ENCODE assay signal across 21 cellular contexts in the genomic region with DNA sequence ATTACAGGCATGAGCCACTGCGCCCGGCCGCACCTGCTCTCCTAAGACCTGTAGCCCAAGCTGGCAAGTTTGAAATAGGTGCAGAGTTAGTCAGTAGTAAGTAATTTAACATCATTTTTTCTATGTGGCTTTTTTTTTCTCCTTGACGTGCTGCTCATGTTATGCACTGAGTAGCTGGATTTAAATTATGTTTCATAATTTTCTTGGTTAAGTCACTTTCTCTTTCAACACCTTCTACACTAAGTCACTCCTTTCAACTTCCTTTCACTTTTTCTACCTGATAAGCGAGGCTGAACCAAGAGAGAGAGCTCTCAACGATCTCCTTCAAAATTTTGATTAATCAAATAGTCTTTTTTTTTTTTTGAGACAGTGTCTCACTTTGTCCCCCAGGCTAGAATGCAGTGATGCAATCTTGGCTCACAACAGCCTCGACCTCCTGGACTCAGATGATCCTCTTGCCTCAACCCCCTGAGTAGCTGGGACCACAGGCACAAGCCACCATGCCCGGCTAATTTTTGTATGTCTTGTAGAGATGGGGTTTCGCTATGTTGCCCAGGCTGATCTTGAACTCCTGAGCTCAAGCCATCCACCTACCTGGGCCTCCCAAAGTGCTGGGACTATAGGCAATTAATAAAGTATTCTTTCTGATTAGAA. TPM values are rescaled to one million over a fixed set of nuclear protein-coding genes. Genes with fewer than 3 reads are reported as not detected.
DNase-seq lines count a peak whose midpoint lies in the region; ATAC-seq and TF ChIP-seq lines count a peak whose summit lies in the region.
"Had no signal": no experiment of that assay in that cellular context is flagged by ENCODE, and none has a peak within 500 bp of the region (broad histone marks: within the 10 kb centered on the region; RNA-seq: fewer than 3 reads in every experiment).

No MANE protein-coding gene starts in this region.

- intact Hi-C loops in CD8-positive, alpha-beta T cell (cut with DNase I, micrococcal nuclease), result loop anchor here in 1 of 2 experiments (5.0 kb wide), 1 partner anchor 36 kb away; no protein-coding TSS in a partner anchor
- intact Hi-C loops in activated CD8-positive, alpha-beta T cell treated with anti-CD3 and anti-CD28 coated beads for 36 hours (cut with micrococcal nuclease), result no loop called here
- intact Hi-C loops in naive thymus-derived CD4-positive, alpha-beta T cell (cut with micrococcal nuclease), result loop anchor here in 1 of 2 donors (5.0 kb wide), 1 partner anchor 36 kb away; no protein-coding TSS in a partner anchor
- intact Hi-C loops in upper lobe of right lung (cut with DNase I), result no loop called here

- no peak overlapping the region for H3K4me3 Mint-ChIP-seq in activated CD8-positive, alpha-beta memory T cell treated with anti-CD3 and anti-CD28 coated beads, Interleukin-2, amount 10 ng/mL, durations not matched to agents 7 days and 5 days
- H3K4me3 Mint-ChIP-seq in CD8-positive, alpha-beta T cell, result peak overlapping the region; percentile 11
- H3K4me3 Mint-ChIP-seq in activated CD8-positive, alpha-beta T cell treated with anti-CD3 and anti-CD28 coated beads for 36 hours, result no peak overlapping the region
- peak overlapping the region in 8 of 10 donors; percentile 2 to 53 (median 15) for H3K4me3 Mint-ChIP-seq in naive thymus-derived CD4-positive, alpha-beta T cell

- CTCF ChIA-PET in activated CD8-positive, alpha-beta memory T cell treated with anti-CD3 and anti-CD28 coated beads, Interleukin-2, amount 10 ng/mL, durations not matched to agents 7 days and 5 days (lab: Charles Lee), result interaction anchor here (0.8 to 1.9 kb wide), 4 partner anchors 36 to 92 kb away, joined by 3 to 4 read pairs (median 3); no protein-coding TSS in a partner anchor
- CTCF ChIA-PET in CD8-positive, alpha-beta T cell (lab: Charles Lee), result interaction anchor here (0.7 to 8.3 kb wide), 6 partner anchors 8 to 90 kb away, joined by 3 to 49 read pairs (median 6); a partner anchor contains a TSS
- CTCF ChIA-PET in activated CD8-positive, alpha-beta T cell treated with anti-CD3 and anti-CD28 coated beads for 36 hours (lab: Charles Lee), result interaction anchor here (0.9 to 1.6 kb wide), 4 partner anchors 9 to 92 kb away, joined by 3 to 6 read pairs (median 4); no protein-coding TSS in a partner anchor
- CTCF ChIA-PET in naive thymus-derived CD4-positive, alpha-beta T cell (lab: Charles Lee), result interaction anchor here (0.7 kb wide), 1 partner anchor 41 kb away, joined by 8 read pairs; no protein-coding TSS in a partner anchor

- no peak for ATAC-seq in activated CD8-positive, alpha-beta memory T cell treated with anti-CD3 and anti-CD28 coated beads, Interleukin-2, amount 10 ng/mL, durations not matched to agents 7 days and 5 days
- ATAC-seq in CD8-positive, alpha-beta T cell, result peak; percentile 38
- peak; percentile 56 for ATAC-seq in activated CD8-positive, alpha-beta T cell treated with anti-CD3 and anti-CD28 coated beads for 36 hours
- peak; percentile 52 for ATAC-seq in naive thymus-derived CD4-positive, alpha-beta T cell
- no peak for ATAC-seq in upper lobe of right lung

- H3K4me1 Mint-ChIP-seq in activated CD8-positive, alpha-beta memory T cell treated with anti-CD3 and anti-CD28 coated beads, Interleukin-2, amount 10 ng/mL, durations not matched to agents 7 days and 5 days, result peaks cover 42% of the 10 kb centered on the region
- H3K4me1 Mint-ChIP-seq in CD8-positive, alpha-beta T cell (ENCODE audit: low read depth), result peaks cover 58% of the 10 kb centered on the region
- peaks cover 44% of the 10 kb centered on the region for H3K4me1 Mint-ChIP-seq in activated CD8-positive, alpha-beta T cell treated with anti-CD3 and anti-CD28 coated beads for 36 hours (ENCODE audit: low read depth)
- peaks cover 32 to 75% (median 64%) of the 10 kb centered on the region in 7 donors for H3K4me1 Mint-ChIP-seq in naive thymus-derived CD4-positive, alpha-beta T cell

- peaks cover 36% of the 10 kb centered on the region for H3K4me1 ChIP-seq in CD8-positive, alpha-beta T cell (ENCODE audit: insufficient read depth, low read length)
- H3K4me1 ChIP-seq in naive thymus-derived CD4-positive, alpha-beta T cell (ENCODE audit: control insufficient read depth in 2 of 2, insufficient read depth in 2 of 2, low read length in 2 of 2), result peaks cover 6 to 47% of the 10 kb centered on the region in 2 donors
- H3K4me1 ChIP-seq in upper lobe of right lung, result no peaks in the 10 kb centered on the region
- H3K4me1 ChIP-seq: ascending aorta, SJCRH30 had no signal

- H3K27ac ChIP-seq in CD8-positive, alpha-beta T cell (ENCODE audit: low read depth, low read length), result no peak overlapping the region
- peak overlapping the region; percentile 35 for H3K27ac ChIP-seq in naive thymus-derived CD4-positive, alpha-beta T cell (ENCODE audit: low read depth, low read length)
- no peak overlapping the region for H3K27ac ChIP-seq in upper lobe of right lung
- H3K27ac ChIP-seq: ascending aorta; BLaER1 treated with 17β-estradiol and CSF1 and Interleukin-3, amounts not matched to agents 10 nM and 100 nM; ovary; SJCRH30 had no signal

- no peaks in the 10 kb centered on the region for H3K9me3 ChIP-seq in CD8-positive, alpha-beta T cell (ENCODE audit: low read length)
- H3K9me3 ChIP-seq in naive thymus-derived CD4-positive, alpha-beta T cell (ENCODE audit: control insufficient read depth in 2 of 3, low read length in 3 of 3), result no peaks in the 10 kb centered on the region
- no peaks in the 10 kb centered on the region for H3K9me3 ChIP-seq in upper lobe of right lung
- H3K9me3 ChIP-seq: ascending aorta; BLaER1 treated with 17β-estradiol and CSF1 and Interleukin-3, amounts not matched to agents 10 nM and 100 nM; ovary; SJCRH30 had no signal

- no peaks in the 10 kb centered on the region for H3K9me3 Mint-ChIP-seq in activated CD8-positive, alpha-beta memory T cell treated with anti-CD3 and anti-CD28 coated beads, Interleukin-2, amount 10 ng/mL, durations not matched to agents 7 days and 5 days (ENCODE audit: low read depth)
- H3K9me3 Mint-ChIP-seq in CD8-positive, alpha-beta T cell, result no peaks in the 10 kb centered on the region
- no peaks in the 10 kb centered on the region for H3K9me3 Mint-ChIP-seq in activated CD8-positive, alpha-beta T cell treated with anti-CD3 and anti-CD28 coated beads for 36 hours
- H3K9me3 Mint-ChIP-seq in naive thymus-derived CD4-positive, alpha-beta T cell, result no peaks in the 10 kb centered on the region

- peaks cover 68% of the 10 kb centered on the region for H3K36me3 ChIP-seq in CD8-positive, alpha-beta T cell (ENCODE audit: insufficient read depth, low read length)
- H3K36me3 ChIP-seq in naive thymus-derived CD4-positive, alpha-beta T cell (ENCODE audit: control insufficient read depth in 2 of 3, insufficient read depth in 3 of 3, low read length in 3 of 3), result peaks cover 11 to 86% (median 62%) of the 10 kb centered on the region in 3 experiments
- H3K36me3 ChIP-seq in upper lobe of right lung, result peaks cover 84% of the 10 kb centered on the region
- H3K36me3 ChIP-seq: ovary, SJCRH30 had no signal

- peak overlapping the region; percentile 70 for H3K27ac Mint-ChIP-seq in activated CD8-positive, alpha-beta memory T cell treated with anti-CD3 and anti-CD28 coated beads, Interleukin-2, amount 10 ng/mL, durations not matched to agents 7 days and 5 days
- H3K27ac Mint-ChIP-seq in CD8-positive, alpha-beta T cell, result peak overlapping the region; percentile 85
- H3K27ac Mint-ChIP-seq in activated CD8-positive, alpha-beta T cell treated with anti-CD3 and anti-CD28 coated beads for 36 hours, result peak overlapping the region; percentile 83
- H3K27ac Mint-ChIP-seq in naive thymus-derived CD4-positive, alpha-beta T cell, result peak overlapping the region; percentile 58 to 86 (median 73)

- no peaks in the 10 kb centered on the region for H3K27me3 Mint-ChIP-seq in activated CD8-positive, alpha-beta memory T cell treated with anti-CD3 and anti-CD28 coated beads, Interleukin-2, amount 10 ng/mL, durations not matched to agents 7 days and 5 days
- no peaks in the 10 kb centered on the region for H3K27me3 Mint-ChIP-seq in CD8-positive, alpha-beta T cell (ENCODE audit: low read depth)
- H3K27me3 Mint-ChIP-seq in activated CD8-positive, alpha-beta T cell treated with anti-CD3 and anti-CD28 coated beads for 36 hours, result no peaks in the 10 kb centered on the region
- no peaks in the 10 kb centered on the region for H3K27me3 Mint-ChIP-seq in naive thymus-derived CD4-positive, alpha-beta T cell

- no peaks in the 10 kb centered on the region for H3K27me3 ChIP-seq in CD8-positive, alpha-beta T cell (ENCODE audit: insufficient read depth, low read length)
- no peaks in the 10 kb centered on the region for H3K27me3 ChIP-seq in naive thymus-derived CD4-positive, alpha-beta T cell (ENCODE audit: control insufficient read depth in 2 of 2, insufficient read depth in 2 of 2, low read length in 2 of 2)
- H3K27me3 ChIP-seq in upper lobe of right lung, result no peaks in the 10 kb centered on the region
- H3K27me3 ChIP-seq: ascending aorta; BLaER1 treated with 17β-estradiol and CSF1 and Interleukin-3, amounts not matched to agents 10 nM and 100 nM; ovary; SJCRH30 had no signal

- no peak for TF ChIP-seq CTCF in CD8-positive, alpha-beta T cell (IDR thresholded peaks at IDR 0.05)
- TF ChIP-seq CTCF in activated CD8-positive, alpha-beta T cell treated with anti-CD3 and anti-CD28 coated beads for 36 hours (IDR thresholded peaks at IDR 0.05), result no peak
- no peak for TF ChIP-seq CTCF in upper lobe of right lung (IDR thresholded peaks at IDR 0.05)

- no peak overlapping the region for H3K4me3 ChIP-seq in CD8-positive, alpha-beta T cell (ENCODE audit: low read depth, low read length)
- no peak overlapping the region for H3K4me3 ChIP-seq in naive thymus-derived CD4-positive, alpha-beta T cell (ENCODE audit: low read length)
- H3K4me3 ChIP-seq in upper lobe of right lung, result no peak overlapping the region
- H3K4me3 ChIP-seq: ascending aorta; BLaER1 treated with 17β-estradiol and CSF1 and Interleukin-3, amounts not matched to agents 10 nM and 100 nM; ovary; SJCRH30 had no signal

- POLR2A ChIA-PET in CD8-positive, alpha-beta T cell (lab: Charles Lee), result interaction anchor here (0.8 to 1.6 kb wide), 3 partner anchors 9 to 40 kb away, joined by 3 to 5 read pairs (median 5); no protein-coding TSS in a partner anchor
- POLR2A ChIA-PET in activated CD8-positive, alpha-beta T cell treated with anti-CD3 and anti-CD28 coated beads for 36 hours (lab: Charles Lee), result interaction anchor here (0.6 to 1.7 kb wide), 4 partner anchors 8 to 1393 kb away, joined by 4 to 5 read pairs (median 5); a partner anchor contains a TSS
- POLR2A ChIA-PET in naive thymus-derived CD4-positive, alpha-beta T cell (lab: Charles Lee), result interaction anchor here (0.7 to 1.7 kb wide), 2 partner anchors 13 to 126 kb away, joined by 8 to 10 read pairs; a partner anchor contains a TSS

- no peak for DNase-seq in activated CD8-positive, alpha-beta memory T cell treated with anti-CD3 and anti-CD28 coated beads, Interleukin-2, amount 10 ng/mL, durations not matched to agents 7 days and 5 days
- DNase-seq in activated CD8-positive, alpha-beta memory T cell treated with anti-CD3 and anti-CD28 coated beads for 24 hours, result no peak
- DNase-seq in CD8-positive, alpha-beta T cell, result no peak
- DNase-seq in activated CD8-positive, alpha-beta T cell treated with anti-CD3 and anti-CD28 coated beads for 36 hours, result no peak
- no peak for DNase-seq in naive thymus-derived CD4-positive, alpha-beta T cell
- no peak for DNase-seq in Ammon's horn (ENCODE audit: low spot score)
- DNase-seq in upper lobe of right lung, result no peak
- DNase-seq in COR-L47 (lab: John Stamatoyannopoulos, UW), result no peak
- DNase-seq: ACHN; activated effector memory CD4-positive, alpha-beta T cell treated with Interleukin-2 at 50 U/mL for 16 hours; caudate nucleus; dermis blood vessel endothelial cell; GOT3; mesenchymal stem cell; NCI-H1417; NCI-H2107; ovary; SJCRH30; stimulated activated CD4-positive, alpha-beta T cell treated with anti-CD3 and anti-CD28 coated beads, Interleukin-4, amount 100 ng/mL, for 4 hours had no signal

- peaks cover 81% of the 10 kb centered on the region for H3K36me3 Mint-ChIP-seq in activated CD8-positive, alpha-beta memory T cell treated with anti-CD3 and anti-CD28 coated beads, Interleukin-2, amount 10 ng/mL, durations not matched to agents 7 days and 5 days
- H3K36me3 Mint-ChIP-seq in CD8-positive, alpha-beta T cell, result peaks cover 91% of the 10 kb centered on the region
- H3K36me3 Mint-ChIP-seq in activated CD8-positive, alpha-beta T cell treated with anti-CD3 and anti-CD28 coated beads for 36 hours (ENCODE audit: low read depth), result peaks cover 67% of the 10 kb centered on the region
- peaks cover 17 to 64% (median 50%) of the 10 kb centered on the region in 5 donors for H3K36me3 Mint-ChIP-seq in naive thymus-derived CD4-positive, alpha-beta T cell

RNA-seq across cellular contexts. Expression of a gene that starts 13.1 kb away (rescaled TPM):
- 10 to 100 TPM; 77.3 to 90.0 TPM for total RNA-seq in activated CD8-positive, alpha-beta memory T cell treated with anti-CD3 and anti-CD28 coated beads, Interleukin-2, amount 10 ng/mL, durations not matched to agents 7 days and 5 days
- total RNA-seq in CD8-positive, alpha-beta T cell, result 100 to 1,000 TPM; 153 to 155 TPM
- total RNA-seq in activated CD8-positive, alpha-beta T cell treated with anti-CD3 and anti-CD28 coated beads for 36 hours, result 10 to 100 TPM; 35.2 to 38.4 TPM
- 100 to 1,000 TPM in 3 of 5 experiments, 10 to 100 TPM in 2; 84.9 to 159 (median 150) TPM for total RNA-seq in naive thymus-derived CD4-positive, alpha-beta T cell
- 10 to 100 TPM; 38.9 to 78.1 TPM for polyA plus RNA-seq in naive thymus-derived CD4-positive, alpha-beta T cell
- 39.5 TPM for total RNA-seq in upper lobe of right lung

Comparison
In these comparisons a context has a peak if more than half of its experiments do, and no peak if none do; other contexts are left out.
1. ATAC-seq: peak in CD8-positive, alpha-beta T cell (single experiment), activated CD8-positive, alpha-beta T cell treated with anti-CD3 and anti-CD28 coated beads for 36 hours (single experiment) and naive thymus-derived CD4-positive, alpha-beta T cell (single experiment); none in activated CD8-positive, alpha-beta memory T cell treated with anti-CD3 and anti-CD28 coated beads, Interleukin-2, amount 10 ng/mL, durations not matched to agents 7 days and 5 days (single experiment) and upper lobe of right lung (single experiment).
2. H3K4me3 Mint-ChIP-seq: peak in CD8-positive, alpha-beta T cell (single experiment) and naive thymus-derived CD4-positive, alpha-beta T cell (8 of 10); none in activated CD8-positive, alpha-beta memory T cell treated with anti-CD3 and anti-CD28 coated beads, Interleukin-2, amount 10 ng/mL, durations not matched to agents 7 days and 5 days (single experiment) and activated CD8-positive, alpha-beta T cell treated with anti-CD3 and anti-CD28 coated beads for 36 hours (single experiment).
3. Peak in every context shown above with its lines, with median percentiles within 50 percentile points of each other: H3K27ac Mint-ChIP-seq.